In the genomic region with DNA sequence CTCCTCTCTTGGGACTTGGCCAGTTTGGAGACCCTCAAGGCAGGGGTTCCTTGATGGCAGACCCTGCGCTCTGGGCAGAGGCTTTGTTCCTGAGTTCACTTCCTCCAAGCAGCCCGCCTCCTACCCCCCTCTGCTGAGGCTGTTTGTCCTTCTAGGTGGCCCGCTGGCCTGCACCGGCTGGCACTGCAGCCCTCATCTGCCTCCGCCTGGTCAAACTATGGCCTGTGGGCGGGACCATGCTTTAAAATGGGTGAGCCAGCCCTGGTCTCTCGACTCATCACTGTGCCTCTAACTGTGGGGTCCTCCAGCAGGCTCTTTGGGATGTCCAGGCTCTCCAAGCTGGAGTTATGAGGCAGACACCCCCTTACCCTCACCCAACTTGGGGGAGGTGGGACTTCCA, we compare ENCODE assay signal across 2 cellular contexts.
TF ChIP-seq lines count a peak whose summit lies in the region.

No MANE protein-coding gene starts in this region.

TF ChIP-seq in GM23338, 12 proteins besides CTCF, POLR2A, EP300 and RAD21 (continued from another document and continues in another):
- TF ChIP-seq, protein P1, sequence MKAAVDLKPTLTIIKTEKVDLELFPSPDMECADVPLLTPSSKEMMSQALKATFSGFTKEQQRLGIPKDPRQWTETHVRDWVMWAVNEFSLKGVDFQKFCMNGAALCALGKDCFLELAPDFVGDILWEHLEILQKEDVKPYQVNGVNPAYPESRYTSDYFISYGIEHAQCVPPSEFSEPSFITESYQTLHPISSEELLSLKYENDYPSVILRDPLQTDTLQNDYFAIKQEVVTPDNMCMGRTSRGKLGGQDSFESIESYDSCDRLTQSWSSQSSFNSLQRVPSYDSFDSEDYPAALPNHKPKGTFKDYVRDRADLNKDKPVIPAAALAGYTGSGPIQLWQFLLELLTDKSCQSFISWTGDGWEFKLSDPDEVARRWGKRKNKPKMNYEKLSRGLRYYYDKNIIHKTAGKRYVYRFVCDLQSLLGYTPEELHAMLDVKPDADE (IDR thresholded peaks at IDR 0.05) = no peak
- TF ChIP-seq ZNF114 (CRISPR knock-in tag; IDR thresholded peaks at IDR 0.05) (no peak), STAT1 (IDR thresholded peaks at IDR 0.05; ENCODE audit: unreplicated experiment) (no peak), ZNF462 (CRISPR knock-in tag; IDR thresholded peaks at IDR 0.05) (no peak), JUNB (IDR thresholded peaks at IDR 0.05; ENCODE audit: unreplicated experiment) (no peak), POLR2AphosphoS5 (IDR thresholded peaks at IDR 0.05; ENCODE audit: low read depth) (no peak), REST (IDR thresholded peaks at IDR 0.05; ENCODE audit: unreplicated experiment) (no peak), EZH2 (IDR thresholded peaks at IDR 0.05; ENCODE audit: low read depth, unreplicated experiment) (no peak), ZNF331 (CRISPR knock-in tag; IDR thresholded peaks at IDR 0.05; ENCODE audit: low read depth) (no peak), EZH2phosphoT487 (IDR thresholded peaks at IDR 0.05; ENCODE audit: unreplicated experiment) (no peak)

TF ChIP-seq in HEK293T, 16 proteins besides CTCF, POLR2A, EP300 and RAD21 (continued from another document):
- TF ChIP-seq SP1 (IDR thresholded peaks at IDR 0.05) (no peak), BHLHE40 (IDR thresholded peaks at IDR 0.05; ENCODE audit: borderline replicate concordance) (no peak), L3MBTL2 (conservative IDR thresholded peaks at IDR 0.05) (no peak), CTBP1 (IDR thresholded peaks at IDR 0.05; ENCODE audit: borderline replicate concordance) (no peak), ELF4 (IDR thresholded peaks at IDR 0.05) (no peak), TARDBP (IDR thresholded peaks at IDR 0.05) (no peak), ARNT (IDR thresholded peaks at IDR 0.05) (no peak), NFRKB (IDR thresholded peaks at IDR 0.05) (no peak), SUZ12 (IDR thresholded peaks at IDR 0.05) (no peak), LEF1 (IDR thresholded peaks at IDR 0.05; ENCODE audit: borderline replicate concordance) (no peak)
